ENCODE assay signal across 1 cellular context in the genomic region with DNA sequence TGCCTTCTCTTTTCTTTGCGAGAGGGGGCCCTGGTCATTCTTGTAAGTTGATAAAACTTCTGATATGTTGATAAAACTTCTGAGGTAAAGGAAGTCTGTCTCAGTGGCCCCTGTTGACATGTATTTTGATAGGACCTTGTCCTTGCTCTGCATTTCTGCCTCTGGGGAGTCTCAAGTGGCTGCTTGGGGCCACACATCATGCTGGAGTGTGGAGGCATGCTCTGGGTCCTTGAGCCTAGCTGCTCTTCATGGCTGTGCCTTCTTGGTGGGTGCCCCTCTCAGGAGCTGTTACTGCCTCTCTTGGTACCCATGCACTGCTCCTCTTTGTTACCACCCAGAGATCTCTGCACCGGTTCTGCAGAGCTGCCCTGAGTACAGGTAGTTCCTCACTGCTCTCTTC.
TF ChIP-seq lines count a peak whose summit lies in the region.

No MANE protein-coding gene starts in this region.

TF ChIP-seq in GM12878, 131 proteins besides CTCF, POLR2A, EP300 and RAD21:
- no peak for TF ChIP-seq FOXM1 (IDR thresholded peaks at IDR 0.05; ENCODE audit: low read depth, low read length)
- no peak for TF ChIP-seq BHLHE40 (IDR thresholded peaks at IDR 0.05; ENCODE audit: borderline replicate concordance in 1 of 2, low read depth in 2 of 2, low read length in 1 of 2)
- TF ChIP-seq MYC (IDR thresholded peaks at IDR 0.05; ENCODE audit: insufficient read depth, insufficient read length, insufficient replicate concordance, low read length, severe bottlenecking): no peak
- no peak for TF ChIP-seq SPI1 (IDR thresholded peaks at IDR 0.05; ENCODE audit: borderline replicate concordance, insufficient read depth, low read depth, low read length)
- no peak for TF ChIP-seq BCLAF1 (IDR thresholded peaks at IDR 0.05)
- TF ChIP-seq MTA3 (IDR thresholded peaks at IDR 0.05; ENCODE audit: borderline replicate concordance, low read length): no peak
- TF ChIP-seq NR2C1 (IDR thresholded peaks at IDR 0.05): no peak
- TF ChIP-seq ASH2L (IDR thresholded peaks at IDR 0.05; ENCODE audit: borderline replicate concordance, low read depth): no peak
TF ChIP-seq in GM12878: peak in this region for 0.
